1 cellular context compared by ENCODE assay signal in genomic region chr13:32428581-32429072, GRCh38.
A peak's percentile ranks its signal among the peaks of the same experiment; 100 is the strongest.
TF ChIP-seq lines count a peak whose summit lies in the region.

No MANE protein-coding gene starts in this region.

TF ChIP-seq in GM12878, 131 proteins besides CTCF, POLR2A, EP300 and RAD21 (continued from another document):
- no peak for TF ChIP-seq ZNF592 (IDR thresholded peaks at IDR 0.05)
- TF ChIP-seq NFIC (IDR thresholded peaks at IDR 0.05; ENCODE audit: low read depth, low read length), result peak; percentile 41; the same call in 1 of the 2 replicates
- peak; percentile 32 for TF ChIP-seq SKIL (IDR thresholded peaks at IDR 0.05; ENCODE audit: low read depth, poor library complexity, severe bottlenecking)
- TF ChIP-seq SMARCA5 (IDR thresholded peaks at IDR 0.05), result 0 out of 2 replicates have a peak, but pooled peaks have one; percentile 22
- TF ChIP-seq ZNF217 (IDR thresholded peaks at IDR 0.05), result no peak
TF ChIP-seq in GM12878: peak in this region for 7.
